In the genomic region with DNA sequence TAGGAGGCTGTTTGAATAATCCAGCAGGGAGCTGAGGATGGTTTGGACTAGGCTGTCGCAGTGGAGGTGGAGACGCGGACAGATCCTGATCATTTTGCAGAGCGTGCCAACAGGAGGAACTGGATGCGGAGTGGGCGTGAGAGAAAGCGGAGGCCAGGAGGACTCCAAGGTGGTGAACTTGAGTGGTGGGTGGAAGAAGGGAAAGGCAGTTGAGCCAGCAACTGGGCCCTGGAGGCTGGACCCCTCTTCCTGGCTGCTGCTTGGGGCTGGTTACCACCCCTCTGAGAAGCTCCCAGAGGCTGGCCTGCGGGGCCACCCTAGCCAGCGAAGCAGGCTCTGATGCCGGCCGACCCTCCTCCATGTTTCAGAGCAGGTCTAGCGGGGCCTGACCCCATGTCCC, we compare ENCODE assay signal across 8 cellular contexts. TPM values are rescaled to one million over a fixed set of nuclear protein-coding genes. Genes with fewer than 3 reads are reported as not detected.
"Had no signal": no experiment of that assay in that cellular context is flagged by ENCODE, and none has a peak within 500 bp of the region (broad histone marks: within the 10 kb centered on the region; RNA-seq: fewer than 3 reads in every experiment).

No MANE protein-coding gene starts in this region.

- H3K4me3 Mint-ChIP-seq: GM23338, IgD-negative memory B cell had no signal

- H2AFZ ChIP-seq: GM23338 had no signal

- H3K27ac ChIP-seq: KMS-11 had no signal

- H3K4me2 ChIP-seq: GM23338, KMS-11 had no signal

- H3K36me3 Mint-ChIP-seq: IgD-negative memory B cell had no signal

- H3K9ac ChIP-seq: KMS-11 had no signal

- DNase-seq: H7, HCEC 1CT, Karpas-422, KBM-7 had no signal

- H3K4me3 ChIP-seq: GM23338 had no signal

- H3K27ac Mint-ChIP-seq: GM23338 had no signal

- H3K9me3 Mint-ChIP-seq: GM23338, IgD-negative memory B cell had no signal

RNA-seq across cellular contexts. Expression of a gene that starts 56.8 kb away (rescaled TPM):
- total RNA-seq: H7, HT-29 had no signal
- polyA plus RNA-seq: IgD-negative memory B cell had no signal
